ENCODE assay signal across 8 cellular contexts in the genomic region with DNA sequence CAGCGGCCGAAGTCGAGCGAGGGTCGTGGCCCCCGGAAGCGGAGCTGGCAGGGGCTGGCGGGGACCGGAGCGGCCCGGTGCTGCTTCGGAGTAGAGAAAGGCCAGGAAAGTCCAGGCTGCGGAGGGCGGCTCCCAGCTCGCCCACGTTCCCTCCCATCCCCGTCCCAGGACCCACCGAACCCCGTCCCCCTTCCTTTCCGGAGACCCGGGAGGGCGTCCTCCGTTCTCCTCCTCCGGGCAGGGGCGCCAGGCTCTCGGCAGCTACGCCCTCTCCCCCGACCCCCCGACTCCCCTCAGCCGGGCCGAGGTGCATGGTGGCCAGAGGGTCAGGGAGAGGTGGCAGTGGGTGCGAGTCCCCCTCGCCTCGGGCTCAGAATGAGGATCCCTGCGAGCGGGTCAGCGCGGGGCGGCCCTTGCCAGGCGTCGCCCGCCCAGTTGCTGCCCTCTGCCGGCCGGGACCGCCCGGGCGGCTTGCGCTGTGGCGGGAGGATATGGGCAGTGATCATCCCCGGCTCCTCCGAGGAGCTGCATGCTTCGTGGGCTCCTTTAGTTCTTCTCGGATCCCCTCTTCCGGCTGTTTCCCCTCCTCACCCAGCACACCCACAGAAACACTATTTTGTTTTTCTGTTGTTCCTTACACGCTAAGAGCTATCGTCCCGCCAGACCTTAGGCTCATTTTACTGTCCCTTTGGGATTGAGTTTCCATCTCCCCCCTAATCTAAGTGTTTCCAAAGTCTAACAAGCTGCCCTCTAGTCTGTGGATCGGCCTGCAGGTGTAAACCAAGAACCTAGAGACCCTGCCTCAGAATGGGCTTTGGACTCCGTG. TPM values are rescaled to one million over a fixed set of nuclear protein-coding genes. Genes with fewer than 3 reads are reported as not detected.
A peak's percentile ranks its signal among the peaks of the same experiment; 100 is the strongest.
DNase-seq lines count a peak whose midpoint lies in the region; ATAC-seq and TF ChIP-seq lines count a peak whose summit lies in the region.

No MANE protein-coding gene starts in this region.

- H3K4me1 ChIP-seq in HEK293 (ENCODE audit: control insufficient read depth, insufficient read depth, low read length) (peaks cover 7% of the 10 kb centered on the region), mammary epithelial cell (ENCODE audit: insufficient read depth, low read length) (peaks cover 6% of the 10 kb centered on the region), skeletal muscle satellite cell (ENCODE audit: control insufficient read depth, insufficient read depth, low read length) (peaks cover 13% of the 10 kb centered on the region)

- H3K27me3 Mint-ChIP-seq in immature natural killer cell (ENCODE audit: low read depth in 3 of 3) = peaks cover 15 to 37% (median 36%) of the 10 kb centered on the region in 3 donors

- no peaks in the 10 kb centered on the region for H3K79me2 ChIP-seq in mammary epithelial cell (ENCODE audit: insufficient read depth, low read length)

- peak in 9 of 14 donors; percentile 1 to 36 (median 16) for DNase-seq in C1 segment of cervical spinal cord (lab: John Stamatoyannopoulos, UW)
- peak in 4 of 5 donors; percentile 10 to 25 (median 14) for DNase-seq in T-helper 1 cell
- peak; percentile 43 for DNase-seq in mammary epithelial cell
- peak; percentile 22 to 41 (median 34) for DNase-seq in immature natural killer cell
- DNase-seq in MV-4-11 (lab: John Stamatoyannopoulos, UW) = no peak

- H3K9me3 Mint-ChIP-seq in immature natural killer cell = no peaks in the 10 kb centered on the region

- no peaks in the 10 kb centered on the region for H3K36me3 ChIP-seq in HEK293 (ENCODE audit: control insufficient read depth in 2 of 2, insufficient read depth in 1 of 2, low read length in 2 of 2)
- no peaks in the 10 kb centered on the region for H3K36me3 ChIP-seq in mammary epithelial cell (ENCODE audit: insufficient read depth, low read length)
- no peaks in the 10 kb centered on the region for H3K36me3 ChIP-seq in skeletal muscle satellite cell (ENCODE audit: insufficient read depth, low read length)

- CTCF ChIA-PET in HEK293 (lab: Yijun Ruan, JAX) = interaction anchor here (0.6 to 5.7 kb wide), 42 partner anchors 9 to 1584 kb away, joined by 3 to 46 read pairs (median 4); no protein-coding TSS in a partner anchor
- CTCF ChIA-PET in mammary epithelial cell (lab: Charles Lee; ENCODE audit: low non-redundant PET) = interaction anchor here (0.5 to 1.1 kb wide), 3 partner anchors 9 to 315 kb away, joined by 4 to 5 read pairs (median 4); no protein-coding TSS in a partner anchor

- POLR2A ChIA-PET in HEK293 (lab: Yijun Ruan, JAX) = interaction anchor here (1.3 kb wide), 1 partner anchor 27 kb away, joined by 3 read pairs; no protein-coding TSS in a partner anchor

- peak; percentile 83 for TF ChIP-seq CTCF in HEK293 (tag by site-specific recombination; IDR thresholded peaks at IDR 0.05)
- TF ChIP-seq CTCF in mammary epithelial cell (conservative IDR thresholded peaks at IDR 0.05 in 1 of 2, IDR thresholded peaks at IDR 0.05 in 1 of 2; ENCODE audit: extremely low read depth in 1 of 2, insufficient read depth in 1 of 2, low read depth in 1 of 2, low read length in 2 of 2) = peak; percentile 61 to 94

- H3K9me3 ChIP-seq in HEK293 (ENCODE audit: control insufficient read depth, insufficient read depth, low read depth, low read length) = no peaks in the 10 kb centered on the region
- no peaks in the 10 kb centered on the region for H3K9me3 ChIP-seq in mammary epithelial cell (replicated peaks; ENCODE audit: insufficient read depth, low read length)
- no peaks in the 10 kb centered on the region for H3K9me3 ChIP-seq in skeletal muscle satellite cell (replicated peaks; ENCODE audit: low read length)

- H3K4me1 Mint-ChIP-seq in immature natural killer cell = peaks cover 8 to 13% of the 10 kb centered on the region in 2 donors

- peak overlapping the region; percentile 96 for H2AFZ ChIP-seq in mammary epithelial cell (ENCODE audit: low read depth, low read length)

- no peaks in the 10 kb centered on the region for H3K36me3 Mint-ChIP-seq in immature natural killer cell

- in situ Hi-C loops in mammary epithelial cell (cut with MboI; ENCODE audit: low sequenced_read_pairs in 2 of 2) = loop anchor here (5.0 to 10.0 kb wide), 5 partner anchors 91 to 321 kb away; no protein-coding TSS in a partner anchor

- WGBS in mammary epithelial cell (ENCODE audit: low coverage, missing lambda C conversion rate) = 13% methylated on average over 20 of the region's 59 CpGs

- H3K27ac Mint-ChIP-seq in immature natural killer cell = no peak overlapping the region

- peak overlapping the region; percentile 68 for H3K4me3 ChIP-seq in HEK293 (ENCODE audit: low read depth, low read length)
- peak overlapping the region; percentile 53 to 66 (median 56) for H3K4me3 ChIP-seq in mammary epithelial cell (replicated peaks in 1 of 3; ENCODE audit: insufficient read depth in 1 of 3, low read depth in 2 of 3, low read length in 3 of 3)
- peak overlapping the region; percentile 68 for H3K4me3 ChIP-seq in skeletal muscle satellite cell (ENCODE audit: low read length)

- H3K27ac ChIP-seq in HEK293 (ENCODE audit: extremely low read depth, low read depth, low read length) (peak overlapping the region; percentile 85; the same call in 1 of the 2 replicates), mammary epithelial cell (ENCODE audit: insufficient read depth, low read depth, low read length) (no peak overlapping the region)

- dilution Hi-C loops in mammary epithelial cell (cut with HindIII; ENCODE audit: low sequenced_read_pairs) = no loop called here

- no peak for ATAC-seq in HG02588 (IDR thresholded peaks at IDR 0.05; ENCODE audit: unreplicated experiment)

- peak overlapping the region; percentile 61 to 77 (median 74) for H3K4me3 Mint-ChIP-seq in immature natural killer cell

- H3K4me2 ChIP-seq in mammary epithelial cell (ENCODE audit: insufficient read depth, low read depth, low read length) (peak overlapping the region; percentile 99), skeletal muscle satellite cell (ENCODE audit: low read length) (peak overlapping the region; percentile 92)

- H3K27me3 ChIP-seq in mammary epithelial cell (ENCODE audit: insufficient read depth, low read length) (peaks cover 26% of the 10 kb centered on the region), skeletal muscle satellite cell (ENCODE audit: control insufficient read depth, insufficient read depth, low read length) (peaks cover 57% of the 10 kb centered on the region)

- H4K20me1 ChIP-seq in mammary epithelial cell (ENCODE audit: insufficient read depth, low read length) = no peaks in the 10 kb centered on the region

- intact Hi-C loops in mammary epithelial cell (cut with micrococcal nuclease) = loop anchor here (1.0 kb wide), 3 partner anchors 97 to 315 kb away; no protein-coding TSS in a partner anchor

- H3K9ac ChIP-seq in mammary epithelial cell (ENCODE audit: insufficient read depth, low read length) (no peak overlapping the region), skeletal muscle satellite cell (ENCODE audit: low read depth, low read length) (peak overlapping the region; percentile 52)

- BruUV-seq in mammary epithelial cell (replicated peaks; lab: Mats Ljungman, UMichigan) = no TSS peak

TF ChIP-seq in HEK293, 187 proteins besides CTCF, POLR2A, EP300 and RAD21 (continues in another document):
- TF ChIP-seq ZFP37 (tag by site-specific recombination; IDR thresholded peaks at IDR 0.05) (peak; percentile 67), SP7 (tag by site-specific recombination; IDR thresholded peaks at IDR 0.05) (0 out of 2 replicates have a peak, but pooled peaks have one; percentile 22), ZNF600 (tag by site-specific recombination; IDR thresholded peaks at IDR 0.05) (peak; percentile 42; the same call in 1 of the 2 replicates), SP2 (tag by site-specific recombination; IDR thresholded peaks at IDR 0.05) (peak; percentile 40; the same call in 1 of the 2 replicates), ZNF184 (tag by site-specific recombination; IDR thresholded peaks at IDR 0.05) (no peak), ZBTB17 (tag by site-specific recombination; IDR thresholded peaks at IDR 0.05) (peak; percentile 55), ZNF112 (tag by site-specific recombination; IDR thresholded peaks at IDR 0.05) (no peak), ZBTB48 (tag by site-specific recombination; IDR thresholded peaks at IDR 0.05) (peak; percentile 92), ZNF449 (tag by site-specific recombination; IDR thresholded peaks at IDR 0.05) (peak; percentile 6; the same call in 1 of the 2 replicates), ZXDB (tag by site-specific recombination; IDR thresholded peaks at IDR 0.05) (peak; percentile 71), ZNF266 (tag by site-specific recombination; IDR thresholded peaks at IDR 0.05; ENCODE audit: low read depth) (no peak), ZSCAN30 (tag by site-specific recombination; IDR thresholded peaks at IDR 0.05) (peak; percentile 49), MZF1 (tag by site-specific recombination; IDR thresholded peaks at IDR 0.05; ENCODE audit: borderline replicate concordance) (peak; percentile 69), ZNF335 (tag by site-specific recombination; conservative IDR thresholded peaks at IDR 0.05) (peak; percentile 55)
- TF ChIP-seq, protein P1, sequence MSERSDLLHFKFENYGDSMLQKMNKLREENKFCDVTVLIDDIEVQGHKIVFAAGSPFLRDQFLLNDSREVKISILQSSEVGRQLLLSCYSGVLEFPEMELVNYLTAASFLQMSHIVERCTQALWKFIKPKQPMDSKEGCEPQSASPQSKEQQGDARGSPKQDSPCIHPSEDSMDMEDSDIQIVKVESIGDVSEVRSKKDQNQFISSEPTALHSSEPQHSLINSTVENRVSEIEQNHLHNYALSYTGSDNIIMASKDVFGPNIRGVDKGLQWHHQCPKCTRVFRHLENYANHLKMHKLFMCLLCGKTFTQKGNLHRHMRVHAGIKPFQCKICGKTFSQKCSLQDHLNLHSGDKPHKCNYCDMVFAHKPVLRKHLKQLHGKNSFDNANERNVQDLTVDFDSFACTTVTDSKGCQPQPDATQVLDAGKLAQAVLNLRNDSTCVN (tag by site-specific recombination; optimal IDR thresholded peaks at IDR 0.05) = peak; percentile 51

RNA-seq across cellular contexts. Expression of gene ALDH1A2, which starts 0.7 kb away (rescaled TPM):
- total RNA-seq in mammary epithelial cell = under 1 TPM in 1 of 2 donors, not detected in 1; 0.47 TPM
- polyA plus RNA-seq in mammary epithelial cell (0.15 TPM), immature natural killer cell (under 1 TPM in 1 of 3 donors, not detected in 2; 0.59 TPM)
- polyA minus RNA-seq in mammary epithelial cell = not detected
- total RNA-seq in skeletal muscle satellite cell (2012; rRNA removed) = 3.8 and 9.2 TPM in 2 replicates
